In the genomic region with DNA sequence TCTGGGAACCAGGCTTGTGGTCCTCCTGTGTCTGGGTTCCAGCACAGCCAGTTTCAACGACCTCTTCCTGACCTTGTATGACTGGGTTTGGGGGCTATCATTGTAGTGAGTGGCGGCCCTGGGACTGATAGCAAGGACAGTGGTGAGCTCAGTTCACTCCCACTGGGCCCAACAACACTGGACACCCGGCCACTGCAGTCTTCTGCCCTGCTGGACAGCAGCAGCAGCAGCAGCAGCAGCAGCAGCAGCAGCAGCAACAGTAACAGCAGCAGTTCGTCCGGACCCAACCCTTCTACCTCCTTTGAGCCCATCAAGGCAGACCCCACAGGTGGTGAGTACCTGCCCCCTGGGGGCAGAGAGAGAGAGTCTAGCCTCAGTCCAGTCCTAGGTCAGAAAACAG, we compare ENCODE assay signal across 17 cellular contexts. TPM values are rescaled to one million over a fixed set of nuclear protein-coding genes. Genes with fewer than 3 reads are reported as not detected.
DNase-seq lines count a peak whose midpoint lies in the region; ATAC-seq and TF ChIP-seq lines count a peak whose summit lies in the region.
"Had no signal": no experiment of that assay in that cellular context is flagged by ENCODE, and none has a peak within 500 bp of the region (broad histone marks: within the 10 kb centered on the region; RNA-seq: fewer than 3 reads in every experiment).

No MANE protein-coding gene starts in this region.

- no peak for DNase-seq in activated CD8-positive, alpha-beta memory T cell treated with anti-CD3 and anti-CD28 coated beads, Interleukin-2, amount 10 ng/mL, durations not matched to agents 7 days and 5 days
- DNase-seq in activated CD8-positive, alpha-beta memory T cell treated with anti-CD3 and anti-CD28 coated beads for 24 hours, result no peak
- no peak for DNase-seq in GM23338 (ENCODE audit: low spot score)
- DNase-seq in activated naive CD8-positive, alpha-beta T cell treated with anti-CD3 and anti-CD28 coated beads, Interleukin-2, amount 50 U/mL, for 24 hours, result no peak
- no peak for DNase-seq in NCI-H2081 treated with DMSO at 0.1 percent for 48 hours (lab: John Stamatoyannopoulos, UW)
- no peak for DNase-seq in medulla oblongata (ENCODE audit: extremely low spot score)
- DNase-seq: Caco-2, DMS53, IMR-90, NCI-H1417 treated with DMSO at 0.1 percent for 48 hours, NCI-H2029, NCI-H2227 treated with DMSO at 0.1 percent for 48 hours, NCI-H524 treated with DMSO at 0.1 percent for 48 hours had no signal

- peak overlapping the region; percentile 47 for H3K27ac Mint-ChIP-seq in activated CD8-positive, alpha-beta memory T cell treated with anti-CD3 and anti-CD28 coated beads, Interleukin-2, amount 10 ng/mL, durations not matched to agents 7 days and 5 days
- H3K27ac Mint-ChIP-seq in GM23338, result no peak overlapping the region
- H3K27ac Mint-ChIP-seq in activated naive CD8-positive, alpha-beta T cell treated with anti-CD3 and anti-CD28 coated beads, Interleukin-2, amount 50 U/mL, for 24 hours, result peak overlapping the region; percentile 56
- no peak overlapping the region for H3K27ac Mint-ChIP-seq in nephron

- H3K4me1 Mint-ChIP-seq in activated CD8-positive, alpha-beta memory T cell treated with anti-CD3 and anti-CD28 coated beads, Interleukin-2, amount 10 ng/mL, durations not matched to agents 7 days and 5 days, result peaks cover 52% of the 10 kb centered on the region
- H3K4me1 Mint-ChIP-seq in GM23338 (peaks cover 24% of the 10 kb centered on the region), nephron (peaks cover 34% of the 10 kb centered on the region)
- peaks cover 38% of the 10 kb centered on the region for H3K4me1 Mint-ChIP-seq in activated naive CD8-positive, alpha-beta T cell treated with anti-CD3 and anti-CD28 coated beads, Interleukin-2, amount 50 U/mL, for 24 hours

- peaks cover 16% of the 10 kb centered on the region for H3K4me1 ChIP-seq in GM23338 (ENCODE audit: insufficient read depth)

- no peaks in the 10 kb centered on the region for H3K9me3 Mint-ChIP-seq in activated CD8-positive, alpha-beta memory T cell treated with anti-CD3 and anti-CD28 coated beads, Interleukin-2, amount 10 ng/mL, durations not matched to agents 7 days and 5 days (ENCODE audit: low read depth)
- H3K9me3 Mint-ChIP-seq in GM23338 (no peaks in the 10 kb centered on the region), nephron (no peaks in the 10 kb centered on the region)
- H3K9me3 Mint-ChIP-seq in activated naive CD8-positive, alpha-beta T cell treated with anti-CD3 and anti-CD28 coated beads, Interleukin-2, amount 50 U/mL, for 24 hours, result no peaks in the 10 kb centered on the region

- H3F3A ChIP-seq in GM23338 (replicated peaks; ENCODE audit: low read depth), result peaks cover 23% of the 10 kb centered on the region; the same call in 1 of the 2 replicates

- CTCF ChIA-PET in activated CD8-positive, alpha-beta memory T cell treated with anti-CD3 and anti-CD28 coated beads, Interleukin-2, amount 10 ng/mL, durations not matched to agents 7 days and 5 days (lab: Charles Lee), result interaction anchor here (1.0 to 4.0 kb wide), 2 partner anchors 29 to 50 kb away, joined by 3 to 25 read pairs; a partner anchor contains a TSS

- peaks cover 21% of the 10 kb centered on the region for H3K79me2 ChIP-seq in GM23338 (replicated peaks; ENCODE audit: insufficient read depth)

- no peaks in the 10 kb centered on the region for H3K27me3 ChIP-seq in GM23338 (ENCODE audit: insufficient read depth)

- H3K27me3 Mint-ChIP-seq in activated CD8-positive, alpha-beta memory T cell treated with anti-CD3 and anti-CD28 coated beads, Interleukin-2, amount 10 ng/mL, durations not matched to agents 7 days and 5 days, result no peaks in the 10 kb centered on the region
- H3K27me3 Mint-ChIP-seq in GM23338 (ENCODE audit: insufficient read depth, low read depth, poor library complexity) (peaks cover 18% of the 10 kb centered on the region), nephron (ENCODE audit: low read depth) (peaks cover 5% of the 10 kb centered on the region)
- H3K27me3 Mint-ChIP-seq in activated naive CD8-positive, alpha-beta T cell treated with anti-CD3 and anti-CD28 coated beads, Interleukin-2, amount 50 U/mL, for 24 hours, result no peaks in the 10 kb centered on the region

- no peak overlapping the region for H3K27ac ChIP-seq in GM23338 (ENCODE audit: low read depth)
- H3K27ac ChIP-seq: C4-2B had no signal

- peaks cover 46% of the 10 kb centered on the region for H3K36me3 Mint-ChIP-seq in activated CD8-positive, alpha-beta memory T cell treated with anti-CD3 and anti-CD28 coated beads, Interleukin-2, amount 10 ng/mL, durations not matched to agents 7 days and 5 days
- H3K36me3 Mint-ChIP-seq in GM23338 (ENCODE audit: low read depth) (peaks cover 52% of the 10 kb centered on the region), nephron (ENCODE audit: low read depth) (peaks cover 39% of the 10 kb centered on the region)
- H3K36me3 Mint-ChIP-seq in activated naive CD8-positive, alpha-beta T cell treated with anti-CD3 and anti-CD28 coated beads, Interleukin-2, amount 50 U/mL, for 24 hours (ENCODE audit: low read depth), result peaks cover 47% of the 10 kb centered on the region

- no peak overlapping the region for H3K4me3 Mint-ChIP-seq in activated CD8-positive, alpha-beta memory T cell treated with anti-CD3 and anti-CD28 coated beads, Interleukin-2, amount 10 ng/mL, durations not matched to agents 7 days and 5 days
- H3K4me3 Mint-ChIP-seq in GM23338 (peak overlapping the region; percentile 10; the same call in 1 of the 3 replicates), nephron (peak overlapping the region; percentile 63 to 93 (median 86))
- no peak overlapping the region for H3K4me3 Mint-ChIP-seq in activated naive CD8-positive, alpha-beta T cell treated with anti-CD3 and anti-CD28 coated beads, Interleukin-2, amount 50 U/mL, for 24 hours

- no peaks in the 10 kb centered on the region for H3K9me2 ChIP-seq in GM23338 (ENCODE audit: insufficient read depth)

- no peak for ATAC-seq in activated CD8-positive, alpha-beta memory T cell treated with anti-CD3 and anti-CD28 coated beads, Interleukin-2, amount 10 ng/mL, durations not matched to agents 7 days and 5 days
- ATAC-seq in GM23338 (no peak), HG02798 (IDR thresholded peaks at IDR 0.05; ENCODE audit: poor library complexity, unreplicated experiment) (no peak)
- no peak for ATAC-seq in activated naive CD8-positive, alpha-beta T cell treated with anti-CD3 and anti-CD28 coated beads, Interleukin-2, amount 50 U/mL, for 24 hours

- TF ChIP-seq CTCF in GM23338 (conservative IDR thresholded peaks at IDR 0.05; ENCODE audit: low read depth in 2 of 2) (no peak), nephron (IDR thresholded peaks at IDR 0.05; ENCODE audit: unreplicated experiment in 3 of 3) (no peak)

- no peak overlapping the region for H2AFZ ChIP-seq in GM23338

- no peak overlapping the region for H3K4me3 ChIP-seq in GM23338

- H3K4me2 ChIP-seq in GM23338, result no peak overlapping the region

- peaks cover 20% of the 10 kb centered on the region; the same call in 1 of the 2 replicates for H3K36me3 ChIP-seq in GM23338 (ENCODE audit: insufficient read depth)

- H4K20me1 ChIP-seq in GM23338 (replicated peaks; ENCODE audit: insufficient read depth), result peaks cover 22% of the 10 kb centered on the region

TF ChIP-seq in GM23338, 12 proteins besides CTCF, POLR2A, EP300 and RAD21 (continues in another document):
- TF ChIP-seq NANOG (IDR thresholded peaks at IDR 0.05; ENCODE audit: borderline replicate concordance) (no peak), CREB1 (CRISPR knock-in tag; IDR thresholded peaks at IDR 0.05; ENCODE audit: low read depth) (no peak), STAT1 (IDR thresholded peaks at IDR 0.05; ENCODE audit: unreplicated experiment) (no peak), POLR2AphosphoS5 (IDR thresholded peaks at IDR 0.05; ENCODE audit: low read depth) (no peak)
- TF ChIP-seq, protein P1, sequence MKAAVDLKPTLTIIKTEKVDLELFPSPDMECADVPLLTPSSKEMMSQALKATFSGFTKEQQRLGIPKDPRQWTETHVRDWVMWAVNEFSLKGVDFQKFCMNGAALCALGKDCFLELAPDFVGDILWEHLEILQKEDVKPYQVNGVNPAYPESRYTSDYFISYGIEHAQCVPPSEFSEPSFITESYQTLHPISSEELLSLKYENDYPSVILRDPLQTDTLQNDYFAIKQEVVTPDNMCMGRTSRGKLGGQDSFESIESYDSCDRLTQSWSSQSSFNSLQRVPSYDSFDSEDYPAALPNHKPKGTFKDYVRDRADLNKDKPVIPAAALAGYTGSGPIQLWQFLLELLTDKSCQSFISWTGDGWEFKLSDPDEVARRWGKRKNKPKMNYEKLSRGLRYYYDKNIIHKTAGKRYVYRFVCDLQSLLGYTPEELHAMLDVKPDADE (IDR thresholded peaks at IDR 0.05), result no peak

RNA-seq across cellular contexts. Expression of a gene that starts 3.3 kb away (rescaled TPM):
- 1 to 10 TPM; 6.2 to 9.8 TPM for total RNA-seq in activated CD8-positive, alpha-beta memory T cell treated with anti-CD3 and anti-CD28 coated beads, Interleukin-2, amount 10 ng/mL, durations not matched to agents 7 days and 5 days
- total RNA-seq in GM23338 (2014; rRNA removed; shearing (Covaris generic)), result 16.2 and 18.3 TPM in 2 replicates
- polyA plus RNA-seq in GM23338 (2016; fragmentation: Nextera tagmentation; extraction: Ambion mirVana), result 4.5 and 4.7 TPM in 2 replicates

RNA-seq across cellular contexts. Expression of a gene that starts 3.7 kb away (rescaled TPM):
- total RNA-seq in activated CD8-positive, alpha-beta memory T cell treated with anti-CD3 and anti-CD28 coated beads, Interleukin-2, amount 10 ng/mL, durations not matched to agents 7 days and 5 days, result 100 to 1,000 TPM; 147 to 148 TPM
- total RNA-seq in GM23338 (2014; rRNA removed; shearing (Covaris generic)), result 135 and 168 TPM in 2 replicates
- polyA plus RNA-seq in GM23338 (2016; fragmentation: Nextera tagmentation; extraction: Ambion mirVana), result 67.0 and 67.2 TPM in 2 replicates

RNA-seq across cellular contexts. Expression of a gene that starts 5.7 kb away (rescaled TPM):
- not detected for total RNA-seq in activated CD8-positive, alpha-beta memory T cell treated with anti-CD3 and anti-CD28 coated beads, Interleukin-2, amount 10 ng/mL, durations not matched to agents 7 days and 5 days
- 1.6 and 2.3 TPM in 2 replicates for total RNA-seq in GM23338 (2014; rRNA removed; shearing (Covaris generic))
- polyA plus RNA-seq in GM23338 (2016; fragmentation: Nextera tagmentation; extraction: Ambion mirVana), result 0.92 and 1.1 TPM in 2 replicates
- total RNA-seq: IMR-90, OCI-LY7 had no signal
- polyA plus RNA-seq: IMR-90 had no signal

RNA-seq across cellular contexts. Expression of a gene that starts 11.9 kb away (rescaled TPM):
- total RNA-seq in activated CD8-positive, alpha-beta memory T cell treated with anti-CD3 and anti-CD28 coated beads, Interleukin-2, amount 10 ng/mL, durations not matched to agents 7 days and 5 days, result 10 to 100 TPM; 38.6 to 56.0 TPM
- total RNA-seq in GM23338 (2014; rRNA removed; shearing (Covaris generic)), result 22.7 and 23.1 TPM in 2 replicates
- polyA plus RNA-seq in GM23338 (2016; fragmentation: Nextera tagmentation; extraction: Ambion mirVana), result 9.5 and 13.3 TPM in 2 replicates

RNA-seq across cellular contexts. Expression of a gene that starts 25.3 kb away (rescaled TPM):
- total RNA-seq in activated CD8-positive, alpha-beta memory T cell treated with anti-CD3 and anti-CD28 coated beads, Interleukin-2, amount 10 ng/mL, durations not matched to agents 7 days and 5 days, result 10 to 100 TPM in 1 of 2 experiments, 1 to 10 TPM in 1; 3.3 to 10.3 TPM
- 0.27 and 3.3 TPM in 2 replicates for total RNA-seq in GM23338 (2014; rRNA removed; shearing (Covaris generic))
- 2.7 and 4.0 TPM in 2 replicates for polyA plus RNA-seq in GM23338 (2016; fragmentation: Nextera tagmentation; extraction: Ambion mirVana)

Comparison
In these comparisons a context has a peak if more than half of its experiments do, and no peak if none do; other contexts are left out.
1. H3K27ac Mint-ChIP-seq: peak in activated CD8-positive, alpha-beta memory T cell treated with anti-CD3 and anti-CD28 coated beads, Interleukin-2, amount 10 ng/mL, durations not matched to agents 7 days and 5 days (single experiment) and activated naive CD8-positive, alpha-beta T cell treated with anti-CD3 and anti-CD28 coated beads, Interleukin-2, amount 50 U/mL, for 24 hours (single experiment); none in GM23338 (single experiment) and nephron (0 of 3).
2. H3K4me3 Mint-ChIP-seq: peak in GM23338 (single experiment) and nephron (3 of 3); none in activated CD8-positive, alpha-beta memory T cell treated with anti-CD3 and anti-CD28 coated beads, Interleukin-2, amount 10 ng/mL, durations not matched to agents 7 days and 5 days (single experiment) and activated naive CD8-positive, alpha-beta T cell treated with anti-CD3 and anti-CD28 coated beads, Interleukin-2, amount 50 U/mL, for 24 hours (single experiment).